Comparison of ENCODE assay signal across 8 cellular contexts in the genomic region with DNA sequence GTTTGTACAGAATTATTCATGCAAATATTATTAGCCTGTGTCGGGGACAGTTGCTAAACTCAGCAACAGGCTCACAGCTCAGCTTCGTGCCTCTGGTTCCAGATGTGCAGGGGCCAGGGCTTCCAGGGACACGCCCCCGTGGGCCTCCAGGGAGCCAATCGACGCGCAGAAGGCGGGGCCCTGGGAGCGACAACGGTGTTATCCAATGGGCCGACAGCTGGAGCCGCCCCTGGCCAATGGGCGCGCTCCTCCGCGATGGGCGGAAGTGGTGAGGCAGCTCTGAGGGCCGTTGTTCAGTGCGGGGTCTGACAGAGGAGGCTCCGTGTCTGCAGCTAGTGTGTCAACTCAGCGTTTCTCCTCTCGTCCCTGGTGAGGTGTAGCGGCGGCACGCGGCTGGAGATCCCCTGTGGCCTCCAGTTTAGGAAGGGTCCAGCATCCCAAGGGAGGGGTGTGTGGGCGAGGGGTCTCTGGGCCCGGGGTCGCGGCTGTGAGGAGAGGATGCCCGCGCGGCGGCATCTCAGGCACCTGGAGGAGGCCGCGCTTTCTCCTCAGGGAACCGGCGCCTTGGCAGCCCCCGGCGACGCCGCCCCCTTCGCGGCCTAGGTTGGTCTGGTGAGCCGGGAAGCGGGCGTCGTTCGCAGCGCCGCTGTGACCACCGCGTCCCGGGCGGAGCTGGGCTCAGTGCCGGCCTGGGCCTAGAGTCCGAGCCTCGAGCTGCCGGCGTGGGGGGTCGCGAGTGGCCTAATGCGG. TPM values are rescaled to one million over a fixed set of nuclear protein-coding genes. Genes with fewer than 3 reads are reported as not detected.
DNase-seq lines count a peak whose midpoint lies in the region; ATAC-seq, FAIRE-seq and TF ChIP-seq lines count a peak whose summit lies in the region.

A gene with protein sequence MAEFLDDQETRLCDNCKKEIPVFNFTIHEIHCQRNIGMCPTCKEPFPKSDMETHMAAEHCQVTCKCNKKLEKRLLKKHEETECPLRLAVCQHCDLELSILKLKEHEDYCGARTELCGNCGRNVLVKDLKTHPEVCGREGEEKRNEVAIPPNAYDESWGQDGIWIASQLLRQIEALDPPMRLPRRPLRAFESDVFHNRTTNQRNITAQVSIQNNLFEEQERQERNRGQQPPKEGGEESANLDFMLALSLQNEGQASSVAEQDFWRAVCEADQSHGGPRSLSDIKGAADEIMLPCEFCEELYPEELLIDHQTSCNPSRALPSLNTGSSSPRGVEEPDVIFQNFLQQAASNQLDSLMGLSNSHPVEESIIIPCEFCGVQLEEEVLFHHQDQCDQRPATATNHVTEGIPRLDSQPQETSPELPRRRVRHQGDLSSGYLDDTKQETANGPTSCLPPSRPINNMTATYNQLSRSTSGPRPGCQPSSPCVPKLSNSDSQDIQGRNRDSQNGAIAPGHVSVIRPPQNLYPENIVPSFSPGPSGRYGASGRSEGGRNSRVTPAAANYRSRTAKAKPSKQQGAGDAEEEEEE (plus strand): TSS at position 311 of the 750 bp plus-strand sequence. CDS start 4,963 bp downstream, outside the sequence.

- H3K9me3 Mint-ChIP-seq in activated T-cell treated with anti-CD3 and anti-CD28 coated beads, Interleukin-2, amount 50 U/mL, for 72 hours, result no peaks in the 10 kb centered on the region

- H3K4me1 Mint-ChIP-seq in activated T-cell treated with anti-CD3 and anti-CD28 coated beads, Interleukin-2, amount 50 U/mL, for 72 hours (ENCODE audit: low read depth), result peaks cover 44% of the 10 kb centered on the region

- no peak for TF ChIP-seq CTCF in esophagus muscularis mucosa (IDR thresholded peaks at IDR 0.05)

- H3K27ac ChIP-seq in KOPT-K1 (ENCODE audit: low read depth, low read length, poor library complexity, severe bottlenecking) (peak within 1 kb of the TSS; percentile 81), esophagus muscularis mucosa (replicated peaks in 1 of 4) (peak within 1 kb of the TSS; percentile 92 to 97 (median 96)), muscle layer of duodenum (ENCODE audit: low read length) (peak within 1 kb of the TSS; percentile 84)

- peak within 1 kb of the TSS; percentile 64 to 97 (median 86) for H3K4me3 ChIP-seq in esophagus muscularis mucosa
- peak within 1 kb of the TSS; percentile 70 to 90 for H3K4me3 ChIP-seq in muscle layer of duodenum (ENCODE audit: low read depth in 1 of 2, low read length in 2 of 2)

- peak; percentile 69 for FAIRE-seq in RCC 7860 (lab: Jason Lieb, UNC)

- TF ChIP-seq EP300 in esophagus muscularis mucosa (IDR thresholded peaks at IDR 0.05), result no peak

- peak within 1 kb of the TSS; percentile 91 for H3K27ac Mint-ChIP-seq in activated T-cell treated with anti-CD3 and anti-CD28 coated beads, Interleukin-2, amount 50 U/mL, for 72 hours

- no peaks in the 10 kb centered on the region for H3K27me3 ChIP-seq in esophagus muscularis mucosa
- H3K27me3 ChIP-seq in muscle layer of duodenum (ENCODE audit: low read depth, low read length), result no peaks in the 10 kb centered on the region

- peaks cover 1 to 3% of the 10 kb centered on the region in 2 donors for H3K36me3 Mint-ChIP-seq in activated T-cell treated with anti-CD3 and anti-CD28 coated beads, Interleukin-2, amount 50 U/mL, for 72 hours (ENCODE audit: insufficient read depth in 2 of 2)

- intact Hi-C loops in esophagus muscularis mucosa (cut with DNase I), result no loop called here

- H3K4me1 ChIP-seq in esophagus muscularis mucosa, result peaks cover 68 to 84% (median 79%) of the 10 kb centered on the region in 4 donors
- H3K4me1 ChIP-seq in muscle layer of duodenum (ENCODE audit: control insufficient read depth in 1 of 2, insufficient read depth in 2 of 2, low read length in 2 of 2), result peaks cover 11 to 22% of the 10 kb centered on the region in 2 donors

- peak within 1 kb of the TSS; percentile 79 to 84 for H3K4me3 Mint-ChIP-seq in activated T-cell treated with anti-CD3 and anti-CD28 coated beads, Interleukin-2, amount 50 U/mL, for 72 hours

- ATAC-seq in GM21786 (IDR thresholded peaks at IDR 0.05; ENCODE audit: unreplicated experiment), result peak; percentile 95
- ATAC-seq in activated T-cell treated with anti-CD3 and anti-CD28 coated beads, Interleukin-2, amount 50 U/mL, for 72 hours (replicated peaks in 1 of 2), result peak; percentile 99 to 100

- 1% methylated on average over 16 of the region's 63 CpGs for WGBS in esophagus muscularis mucosa

- H3K36me3 ChIP-seq in KOPT-K1 (ENCODE audit: insufficient read depth, low read length) (no peaks in the 10 kb centered on the region), esophagus muscularis mucosa (no peaks in the 10 kb centered on the region), muscle layer of duodenum (ENCODE audit: control insufficient read depth in 1 of 2, insufficient read depth in 2 of 2, low read length in 2 of 2) (no peaks in the 10 kb centered on the region)

- H3K9me3 ChIP-seq in KOPT-K1 (ENCODE audit: insufficient read depth, low read length, poor library complexity, severe bottlenecking), result no peaks in the 10 kb centered on the region
- no peaks in the 10 kb centered on the region for H3K9me3 ChIP-seq in esophagus muscularis mucosa
- H3K9me3 ChIP-seq in muscle layer of duodenum (ENCODE audit: control insufficient read depth in 1 of 2, low read length in 2 of 2), result no peaks in the 10 kb centered on the region

- TF ChIP-seq POLR2A in esophagus muscularis mucosa (IDR thresholded peaks at IDR 0.05; ENCODE audit: low read depth), result peak; percentile 86

- no peaks in the 10 kb centered on the region for H3K27me3 Mint-ChIP-seq in activated T-cell treated with anti-CD3 and anti-CD28 coated beads, Interleukin-2, amount 50 U/mL, for 72 hours (ENCODE audit: low read depth)

- peak; percentile 91 for DNase-seq in DMS79 (lab: John Stamatoyannopoulos, UW)
- DNase-seq in RCC 7860 (ENCODE audit: low spot score), result peak; percentile 91
- peak; percentile 99 for DNase-seq in activated T-cell treated with anti-CD3 and anti-CD28 coated beads, Interleukin-2, amount 50 U/mL, for 72 hours
- peak; percentile 100 for DNase-seq in esophagus muscularis mucosa (ENCODE audit: extremely low spot score)
- DNase-seq in stimulated activated CD8-positive, alpha-beta memory T cell treated with anti-CD3 and anti-CD28 coated beads, Interleukin-7, amount 100 ng/mL, for 4 hours (ENCODE audit: low read depth in 2 of 2), result peak; percentile 95 to 98

RNA-seq across cellular contexts. Expression of the gene that starts here (rescaled TPM):
- 10 to 100 TPM; 57.7 to 64.2 TPM for total RNA-seq in activated T-cell treated with anti-CD3 and anti-CD28 coated beads, Interleukin-2, amount 50 U/mL, for 72 hours
- total RNA-seq in esophagus muscularis mucosa, result 10 to 100 TPM; 27.2 to 37.4 (median 30.6) TPM

Comparison
In these comparisons a context has a peak if more than half of its experiments do, and no peak if none do; other contexts are left out.
1. Peak in every context shown above with its lines: DNase-seq, ATAC-seq, H3K4me3 ChIP-seq and H3K27ac ChIP-seq.